8 cellular contexts compared by ENCODE assay signal in the genomic region with DNA sequence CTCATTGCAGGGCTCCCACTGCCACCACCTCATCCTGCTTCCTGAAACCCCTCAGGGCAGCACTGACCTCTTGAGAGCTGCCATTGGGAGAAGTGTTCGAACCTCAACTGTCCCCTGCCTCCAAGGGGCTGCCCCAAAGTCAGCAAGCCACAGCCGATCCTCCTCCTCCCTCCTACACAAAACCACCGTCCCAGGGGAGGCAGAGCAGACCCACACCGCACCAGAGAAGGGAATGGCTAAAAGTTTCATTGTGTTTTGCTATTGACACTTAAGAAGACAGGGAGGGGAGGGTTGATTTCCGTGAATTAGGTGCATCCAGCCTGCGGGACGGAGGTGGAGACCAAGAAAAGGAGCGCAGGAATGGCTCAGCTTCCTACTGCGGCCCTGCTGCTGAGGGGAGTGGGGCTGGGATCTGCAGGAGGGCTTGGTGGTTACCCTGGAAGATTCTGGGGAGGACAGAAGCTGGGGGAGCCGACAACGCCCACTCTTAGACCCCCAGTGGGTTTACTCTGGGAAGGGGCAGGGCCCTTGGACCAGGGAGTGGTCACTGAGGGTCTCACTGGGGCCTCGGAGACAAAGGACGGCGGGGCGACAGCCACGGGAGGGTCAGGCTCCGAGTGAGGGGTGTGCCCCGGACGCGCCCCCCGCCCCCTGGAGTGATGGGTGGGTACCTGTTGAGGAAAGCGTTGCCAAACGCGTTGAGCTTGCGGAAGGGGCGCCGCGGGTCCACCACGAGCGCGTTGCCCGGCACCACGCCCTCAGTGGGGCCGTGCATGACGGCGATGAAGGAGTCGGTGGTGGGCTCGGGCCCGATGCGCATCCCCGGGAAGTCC. TPM values are rescaled to one million over a fixed set of nuclear protein-coding genes. Genes with fewer than 3 reads are reported as not detected.
A peak's percentile ranks its signal among the peaks of the same experiment; 100 is the strongest.
DNase-seq lines count a peak whose midpoint lies in the region; ATAC-seq, FAIRE-seq and TF ChIP-seq lines count a peak whose summit lies in the region.

No MANE protein-coding gene starts in this region.

- FAIRE-seq in GM12891 (lab: Jason Lieb, UNC) = peak; percentile 80

- H3K4me3 ChIP-seq in iPS-18c (ENCODE audit: insufficient read depth, low read depth, low read length) = peak overlapping the region; percentile 86

- ATAC-seq in HG03045 (IDR thresholded peaks at IDR 0.05; ENCODE audit: unreplicated experiment) = peak; percentile 1
- peak; percentile 8 to 38 for ATAC-seq in activated naive CD4-positive, alpha-beta T cell treated with anti-CD3 and anti-CD28 coated beads, Interleukin-2, amount 50 U/mL, for 72 hours
- peak; percentile 0 for ATAC-seq in stimulated activated naive CD8-positive, alpha-beta T cell treated with anti-CD3 and anti-CD28 coated beads, Interleukin-15, Interleukin-2, amounts not matched to agents 100 U/mL and 50 U/mL, for 24 hours
- ATAC-seq in GM21786 (IDR thresholded peaks at IDR 0.05; ENCODE audit: unreplicated experiment) = no peak

- DNase-seq in GM12891 (ENCODE audit: insufficient read length, low spot score) = no peak
- peak in 1 of 2 donors; percentile 76 for DNase-seq in activated naive CD4-positive, alpha-beta T cell treated with anti-CD3 and anti-CD28 coated beads, Interleukin-2, amount 50 U/mL, for 72 hours (ENCODE audit: low spot score in 2 of 2)
- peak; percentile 62 for DNase-seq in stimulated activated naive CD8-positive, alpha-beta T cell treated with anti-CD3 and anti-CD28 coated beads, Interleukin-15, Interleukin-2, amounts not matched to agents 100 U/mL and 50 U/mL, for 24 hours
- no peak for DNase-seq in GM10248 (ENCODE audit: extremely low spot score)
- no peak for DNase-seq in Ammon's horn (ENCODE audit: low spot score)

- TF ChIP-seq CTCF in GM10248 (IDR thresholded peaks at IDR 0.05; ENCODE audit: control extremely low read depth, extremely low read depth, low read depth, missing control alignments) = no peak

- H3K36me3 Mint-ChIP-seq in activated naive CD4-positive, alpha-beta T cell treated with anti-CD3 and anti-CD28 coated beads, Interleukin-2, amount 50 U/mL, for 72 hours = peaks cover 43 to 45% of the 10 kb centered on the region in 2 donors

- POLR2A ChIA-PET in GM10248 (lab: Yijun Ruan, JAX) = interaction anchor here (0.6 to 7.8 kb wide), 11 partner anchors 10 to 105 kb away, joined by 3 to 225 read pairs (median 6); a partner anchor contains a TSS

- TF ChIP-seq POLR2A in GM12891 (IDR thresholded peaks at IDR 0.05; ENCODE audit: low read depth, low read length) = no peak; the same call in 1 of the 2 replicates

- no peaks in the 10 kb centered on the region for H3K9me3 ChIP-seq in iPS-18c (ENCODE audit: control insufficient read depth, insufficient read depth, low read length)

- peak overlapping the region; percentile 87 to 97 for H3K27ac Mint-ChIP-seq in activated naive CD4-positive, alpha-beta T cell treated with anti-CD3 and anti-CD28 coated beads, Interleukin-2, amount 50 U/mL, for 72 hours

- no peaks in the 10 kb centered on the region for H3K9me3 Mint-ChIP-seq in activated naive CD4-positive, alpha-beta T cell treated with anti-CD3 and anti-CD28 coated beads, Interleukin-2, amount 50 U/mL, for 72 hours

- CTCF ChIA-PET in GM10248 (lab: Yijun Ruan, JAX) = interaction anchor here (1.7 to 31.5 kb wide), 3 partner anchors 13 to 240 kb away, joined by 5 to 1137 read pairs (median 152); a partner anchor contains a TSS

TF ChIP-seq in GM12891, 5 proteins besides CTCF, POLR2A, EP300 and RAD21:
- TF ChIP-seq POU2F2 (IDR thresholded peaks at IDR 0.05; ENCODE audit: low read depth, low read length) (peak; percentile 51; the same call in 1 of the 2 replicates), PAX5 (IDR thresholded peaks at IDR 0.05; ENCODE audit: insufficient read depth, low read length, severe bottlenecking) (no peak), POLR2AphosphoS5 (IDR thresholded peaks at IDR 0.05; ENCODE audit: low read depth, low read length) (no peak), TAF1 (IDR thresholded peaks at IDR 0.05; ENCODE audit: low read depth, low read length) (no peak)

RNA-seq across cellular contexts. Expression of a gene that starts 0.8 kb away (rescaled TPM):
- 84.7 TPM for polyA plus RNA-seq in GM12891 (2012; ENCODE audit: low read depth, missing spikeins)
- total RNA-seq in activated naive CD4-positive, alpha-beta T cell treated with anti-CD3 and anti-CD28 coated beads, Interleukin-2, amount 50 U/mL, for 72 hours = 100 to 1,000 TPM in 1 of 2 donors, 10 to 100 TPM in 1; 93.1 to 123 TPM

RNA-seq across cellular contexts. Expression of a gene that starts 33.2 kb away (rescaled TPM):
- 0.36 TPM for polyA plus RNA-seq in GM12891 (2012; ENCODE audit: low read depth, missing spikeins)
- under 1 TPM; 0.61 to 0.76 TPM for total RNA-seq in activated naive CD4-positive, alpha-beta T cell treated with anti-CD3 and anti-CD28 coated beads, Interleukin-2, amount 50 U/mL, for 72 hours

RNA-seq across cellular contexts. Expression of a gene that starts 39.4 kb away (rescaled TPM):
- 8.2 TPM for polyA plus RNA-seq in GM12891 (2012; ENCODE audit: low read depth, missing spikeins)
- 10 to 100 TPM; 21.2 to 26.8 TPM for total RNA-seq in activated naive CD4-positive, alpha-beta T cell treated with anti-CD3 and anti-CD28 coated beads, Interleukin-2, amount 50 U/mL, for 72 hours

RNA-seq across cellular contexts. Expression of a gene that starts 46.9 kb away (rescaled TPM):
- polyA plus RNA-seq in GM12891 (2012; ENCODE audit: low read depth, missing spikeins) = 7.2 TPM
- 10 to 100 TPM in 1 of 2 donors, 1 to 10 TPM in 1; 2.8 to 29.9 TPM for total RNA-seq in activated naive CD4-positive, alpha-beta T cell treated with anti-CD3 and anti-CD28 coated beads, Interleukin-2, amount 50 U/mL, for 72 hours

RNA-seq across cellular contexts. Expression of a gene that starts 58.1 kb away (rescaled TPM):
- not detected for polyA plus RNA-seq in GM12891 (2012; ENCODE audit: low read depth, missing spikeins)
- not detected for total RNA-seq in activated naive CD4-positive, alpha-beta T cell treated with anti-CD3 and anti-CD28 coated beads, Interleukin-2, amount 50 U/mL, for 72 hours
